ENCODE assay signal across 19 cellular contexts in genomic region chr12:31221566-31221945, GRCh38.
A peak's percentile ranks its signal among the peaks of the same experiment; 100 is the strongest.
DNase-seq lines count a peak whose midpoint lies in the region; ATAC-seq, FAIRE-seq and TF ChIP-seq lines count a peak whose summit lies in the region.
"Had no signal": no experiment of that assay in that cellular context is flagged by ENCODE, and none has a peak within 500 bp of the region (broad histone marks: within the 10 kb centered on the region; RNA-seq: fewer than 3 reads in every experiment).

No MANE protein-coding gene starts in this region.

- H3K4me1 ChIP-seq in astrocyte (ENCODE audit: insufficient read depth, low read length) (no peaks in the 10 kb centered on the region), esophagus muscularis mucosa (no peaks in the 10 kb centered on the region), lower lobe of right lung (no peaks in the 10 kb centered on the region)
- H3K4me1 ChIP-seq: A549 had no signal

- TF ChIP-seq POLR2A in esophagus muscularis mucosa (IDR thresholded peaks at IDR 0.05; ENCODE audit: low read depth): no peak

- H3K36me3 Mint-ChIP-seq in Calu3 (ENCODE audit: insufficient read depth, unreplicated experiment) (peaks cover 4% of the 10 kb centered on the region), astrocyte (ENCODE audit: low read depth, unreplicated experiment) (peaks cover 2% of the 10 kb centered on the region), progenitor cell of endocrine pancreas (ENCODE audit: insufficient read depth) (no peaks in the 10 kb centered on the region)

- DNase-seq in Calu3 (no peak), astrocyte (ENCODE audit: low read depth) (no peak), esophagus muscularis mucosa (ENCODE audit: extremely low spot score) (peak; percentile 89), progenitor cell of endocrine pancreas (ENCODE audit: low spot score, unreplicated experiment) (no peak), retina (no peak), lower lobe of right lung (no peak)
- DNase-seq: AML-193; Caco-2; CD4-positive, alpha-beta T cell; DMS153; DMS79; GDM1 had no signal

- no peak for TF ChIP-seq EP300 in esophagus muscularis mucosa (IDR thresholded peaks at IDR 0.05)

- no peak for FAIRE-seq in astrocyte (lab: Jason Lieb, UNC)
- FAIRE-seq: A549, H1 had no signal

- H3K27me3 Mint-ChIP-seq in Calu3 (ENCODE audit: unreplicated experiment): no peaks in the 10 kb centered on the region
- peaks cover 47% of the 10 kb centered on the region for H3K27me3 Mint-ChIP-seq in astrocyte (ENCODE audit: low read depth, unreplicated experiment)
- H3K27me3 Mint-ChIP-seq in progenitor cell of endocrine pancreas: peaks cover 41% of the 10 kb centered on the region

- H3K9me3 Mint-ChIP-seq in Calu3 (ENCODE audit: low read depth, unreplicated experiment) (no peaks in the 10 kb centered on the region), astrocyte (ENCODE audit: unreplicated experiment) (peaks cover 11% of the 10 kb centered on the region), progenitor cell of endocrine pancreas (ENCODE audit: low read depth) (no peaks in the 10 kb centered on the region)
- H3K9me3 Mint-ChIP-seq: CD4-positive, alpha-beta T cell had no signal

- CTCF ChIA-PET in Calu3 (lab: Charles Lee): no interaction called here

- intact Hi-C loops in Calu3 (cut with micrococcal nuclease; ENCODE audit: unreplicated experiment): no loop called here
- intact Hi-C loops in esophagus muscularis mucosa (cut with DNase I): no loop called here
- intact Hi-C loops in lower lobe of right lung (cut with DNase I): no loop called here

- H3K27ac ChIP-seq in astrocyte (ENCODE audit: low read depth, low read length) (no peak overlapping the region), esophagus muscularis mucosa (replicated peaks in 1 of 4) (no peak overlapping the region), lower lobe of right lung (no peak overlapping the region)
- H3K27ac ChIP-seq: 22Rv1, A549, C4-2B had no signal

- TF ChIP-seq CTCF in Calu3 (IDR thresholded peaks at IDR 0.05; ENCODE audit: unreplicated experiment) (no peak), astrocyte (IDR thresholded peaks at IDR 0.05; ENCODE audit: insufficient read depth, low read depth, low read length) (no peak), esophagus muscularis mucosa (IDR thresholded peaks at IDR 0.05) (no peak), progenitor cell of endocrine pancreas (IDR thresholded peaks at IDR 0.05; ENCODE audit: unreplicated experiment) (no peak), lower lobe of right lung (IDR thresholded peaks at IDR 0.05) (no peak)

- no peak overlapping the region for H3K9ac ChIP-seq in astrocyte (ENCODE audit: low read length)

- no peaks in the 10 kb centered on the region for H3K36me3 ChIP-seq in astrocyte (ENCODE audit: insufficient read depth, low read length)
- H3K36me3 ChIP-seq in esophagus muscularis mucosa: no peaks in the 10 kb centered on the region
- H3K36me3 ChIP-seq in lower lobe of right lung: no peaks in the 10 kb centered on the region
- H3K36me3 ChIP-seq: HAP-1 had no signal

- BruUV-seq in Calu3 (replicated peaks; lab: Mats Ljungman, UMichigan): no TSS peak

- H3K27me3 ChIP-seq in astrocyte (ENCODE audit: insufficient read depth, low read length) (peaks cover 9% of the 10 kb centered on the region), esophagus muscularis mucosa (peaks cover 0 to 18% (median 0%) of the 10 kb centered on the region in 4 donors), lower lobe of right lung (ENCODE audit: low read depth) (no peaks in the 10 kb centered on the region)

- ATAC-seq in HG02981 (IDR thresholded peaks at IDR 0.05; ENCODE audit: unreplicated experiment): no peak
- no peak for ATAC-seq in HG02885 (IDR thresholded peaks at IDR 0.05; ENCODE audit: poor library complexity, unreplicated experiment)
- no peak for ATAC-seq in lower lobe of right lung

- H4K20me1 ChIP-seq in astrocyte (ENCODE audit: insufficient read depth, low read length): no peaks in the 10 kb centered on the region

- no peaks in the 10 kb centered on the region for H3K9me3 ChIP-seq in astrocyte (ENCODE audit: insufficient read depth, low read depth, low read length)
- H3K9me3 ChIP-seq in esophagus muscularis mucosa: no peaks in the 10 kb centered on the region
- no peaks in the 10 kb centered on the region for H3K9me3 ChIP-seq in lower lobe of right lung
- H3K9me3 ChIP-seq: A549, Caco-2, HAP-1 had no signal

- no peak overlapping the region for H3K4me2 ChIP-seq in astrocyte (ENCODE audit: low read length)
- H3K4me2 ChIP-seq: A549 had no signal

- no peak overlapping the region for H2AFZ ChIP-seq in astrocyte (ENCODE audit: low read depth, low read length)

- WGBS in esophagus muscularis mucosa: 71% methylated on average over 10 of the region's 10 CpGs

- no peaks in the 10 kb centered on the region for H3K79me2 ChIP-seq in astrocyte (ENCODE audit: insufficient read depth, low read length)

- H3K4me3 ChIP-seq in astrocyte (ENCODE audit: insufficient read depth, low read depth, low read length): no peak overlapping the region
- H3K4me3 ChIP-seq in esophagus muscularis mucosa: no peak overlapping the region
- H3K4me3 ChIP-seq in lower lobe of right lung: no peak overlapping the region
- H3K4me3 ChIP-seq: A549, HAP-1 had no signal

- H3K27ac Mint-ChIP-seq in Calu3 (ENCODE audit: unreplicated experiment) (peak overlapping the region; percentile 30), astrocyte (ENCODE audit: unreplicated experiment) (peak overlapping the region; percentile 21), progenitor cell of endocrine pancreas (peak overlapping the region; percentile 82)
- H3K27ac Mint-ChIP-seq: CD4-positive, alpha-beta T cell had no signal

- H3K4me1 Mint-ChIP-seq in Calu3 (ENCODE audit: low read depth, unreplicated experiment): peaks cover 37% of the 10 kb centered on the region
- H3K4me1 Mint-ChIP-seq in astrocyte (ENCODE audit: low read depth, unreplicated experiment): peaks cover 9% of the 10 kb centered on the region
- H3K4me1 Mint-ChIP-seq in progenitor cell of endocrine pancreas (ENCODE audit: low read depth): peaks cover 18% of the 10 kb centered on the region

- no peak overlapping the region for H3K4me3 Mint-ChIP-seq in Calu3 (ENCODE audit: low read depth, unreplicated experiment)
- no peak overlapping the region for H3K4me3 Mint-ChIP-seq in astrocyte (ENCODE audit: unreplicated experiment)
- H3K4me3 Mint-ChIP-seq in progenitor cell of endocrine pancreas (ENCODE audit: low read depth): no peak overlapping the region
- H3K4me3 Mint-ChIP-seq: CD4-positive, alpha-beta T cell had no signal

Comparison
In these comparisons a context has a peak if more than half of its experiments do, and no peak if none do; other contexts are left out.
1. H3K27ac Mint-ChIP-seq: peak in every context shown above with its lines; median percentile 82 in progenitor cell of endocrine pancreas; 30 in Calu3; 21 in astrocyte.